Comparison of ENCODE assay signal across 20 cellular contexts in genomic region chr15:88981244-88982215, GRCh38.
DNase-seq lines count a peak whose midpoint lies in the region; ATAC-seq and TF ChIP-seq lines count a peak whose summit lies in the region.
"Had no signal": no experiment of that assay in that cellular context is flagged by ENCODE, and none has a peak within 500 bp of the region (broad histone marks: within the 10 kb centered on the region; RNA-seq: fewer than 3 reads in every experiment).

No MANE protein-coding gene starts in this region.

- H3K9me3 ChIP-seq in PC-3 (ENCODE audit: low read length), result no peaks in the 10 kb centered on the region
- peaks cover 6% of the 10 kb centered on the region for H3K9me3 ChIP-seq in endodermal cell (ENCODE audit: control insufficient read depth, low read length)
- no peaks in the 10 kb centered on the region for H3K9me3 ChIP-seq in trophoblast cell (ENCODE audit: insufficient read depth, low read depth, low read length)

- peaks cover 10% of the 10 kb centered on the region for H3K79me1 ChIP-seq in trophoblast cell (ENCODE audit: low read length)

- H2BK12ac ChIP-seq in trophoblast cell (ENCODE audit: low read length), result peak overlapping the region; percentile 77

- H2BK120ac ChIP-seq in trophoblast cell (ENCODE audit: insufficient read depth, low read length, poor library complexity), result peak overlapping the region; percentile 86

- 91 to 93% methylated on average over 7 to 15 of the region's 15 CpGs for WGBS in endodermal cell (ENCODE audit: insufficient coverage in 1 of 2, insufficient read length in 1 of 2), 2 experiments
- WGBS in trophoblast cell (ENCODE audit: extremely low coverage, insufficient coverage, insufficient read length), result no CpG with 5 or more reads among the region's 15 CpGs

- no peak overlapping the region for H4K12ac ChIP-seq in trophoblast cell (ENCODE audit: low read depth, low read length)

- H3K4me2 ChIP-seq in PC-3 (ENCODE audit: low read length) (peak overlapping the region; percentile 82), trophoblast cell (ENCODE audit: low read length) (no peak overlapping the region)
- H3K4me2 ChIP-seq: KMS-11 had no signal

- peaks cover 6% of the 10 kb centered on the region for H3K9me3 Mint-ChIP-seq in endodermal cell
- H3K9me3 Mint-ChIP-seq: activated naive CD4-positive, alpha-beta T cell treated with anti-CD3 and anti-CD28 coated beads, Interleukin-2, amount 10 ng/mL, durations not matched to agents 7 days and 5 days; brain had no signal

- H3K4me1 ChIP-seq in PC-3 (ENCODE audit: insufficient read depth, low read length) (peaks cover 23% of the 10 kb centered on the region), endodermal cell (ENCODE audit: control insufficient read depth, insufficient read depth, low read length) (peaks cover 19% of the 10 kb centered on the region), trophoblast cell (ENCODE audit: control insufficient read depth in 1 of 2, insufficient read depth in 2 of 2, low read length in 2 of 2) (peaks cover 11 to 12% of the 10 kb centered on the region in 2 experiments), foreskin keratinocyte (no peaks in the 10 kb centered on the region)

- peak overlapping the region; percentile 50 for H3K9ac ChIP-seq in PC-3 (ENCODE audit: low read length)
- H3K9ac ChIP-seq in endodermal cell (ENCODE audit: extremely low read depth, low read length, poor library complexity, severe bottlenecking), result no peak overlapping the region
- H3K9ac ChIP-seq in trophoblast cell (ENCODE audit: low read length), result no peak overlapping the region
- H3K9ac ChIP-seq: KMS-11 had no signal

- H3K27ac Mint-ChIP-seq in endodermal cell, result peak overlapping the region; percentile 81
- H3K27ac Mint-ChIP-seq: activated naive CD4-positive, alpha-beta T cell treated with anti-CD3 and anti-CD28 coated beads, Interleukin-2, amount 10 ng/mL, durations not matched to agents 7 days and 5 days; brain had no signal

- H3K27ac ChIP-seq in PC-3 (ENCODE audit: low read length), result peak overlapping the region; percentile 85
- H3K27ac ChIP-seq in endodermal cell (ENCODE audit: low read depth, low read length), result no peak overlapping the region
- peak overlapping the region; percentile 39 for H3K27ac ChIP-seq in trophoblast cell (ENCODE audit: low read depth, low read length)
- no peak overlapping the region for H3K27ac ChIP-seq in foreskin keratinocyte
- H3K27ac ChIP-seq: epithelial cell of prostate, KMS-11 had no signal

- no peak overlapping the region for H4K91ac ChIP-seq in trophoblast cell (ENCODE audit: low read depth, low read length)

- H2AFZ ChIP-seq in PC-3 (ENCODE audit: low read length), result no peak overlapping the region
- H2AFZ ChIP-seq in trophoblast cell (ENCODE audit: insufficient read depth, low read length, poor library complexity), result no peak overlapping the region

- CTCF ChIA-PET in PC-3 (lab: Charles Lee), result no interaction called here

- peak; percentile 43 for DNase-seq in DMS114 treated with DMSO at 0.1 percent for 48 hours (lab: John Stamatoyannopoulos, UW; ENCODE audit: unreplicated experiment)
- peak; percentile 90 for DNase-seq in PC-3
- no peak for DNase-seq in endodermal cell
- peak in 1 of 2 donors; percentile 43 for DNase-seq in trophoblast cell
- no peak for DNase-seq in foreskin keratinocyte
- no peak for DNase-seq in activated gamma-delta T cell (lab: John Stamatoyannopoulos, UW)
- DNase-seq: activated CD4-positive, alpha-beta T cell treated with anti-CD3 and anti-CD28 coated beads, Interleukin-2, amount 50 U/mL, for 4 hours; activated naive CD4-positive, alpha-beta T cell treated with anti-CD3 and anti-CD28 coated beads, Interleukin-2, amount 10 ng/mL, durations not matched to agents 7 days and 5 days; activated T-cell treated with anti-CD3 and anti-CD28 coated beads for 4 hours; C1 segment of cervical spinal cord; DMS 273 treated with DMSO at 0.1 percent for 48 hours; islet precursor cell; midbrain; NCI-H1092; NCI-H524 treated with DMSO at 0.1 percent for 48 hours; stimulated activated CD4-positive, alpha-beta T cell treated with anti-CD3 and anti-CD28 coated beads, Interleukin-4, amount 100 ng/mL, for 1 hour had no signal

- H3K27me3 ChIP-seq in PC-3 (ENCODE audit: low read length) (no peaks in the 10 kb centered on the region), endodermal cell (ENCODE audit: control insufficient read depth, insufficient read depth, low read length, poor library complexity, severe bottlenecking) (no peaks in the 10 kb centered on the region), trophoblast cell (ENCODE audit: insufficient read depth, low read length) (no peaks in the 10 kb centered on the region), foreskin keratinocyte (peaks cover 6% of the 10 kb centered on the region)

- TF ChIP-seq CTCF in PC-3 (conservative IDR thresholded peaks at IDR 0.05; ENCODE audit: low read depth, low read length) (no peak), endodermal cell (conservative IDR thresholded peaks at IDR 0.05) (no peak), foreskin keratinocyte (conservative IDR thresholded peaks at IDR 0.05) (no peak)

- peaks cover 44% of the 10 kb centered on the region for H3K4me1 Mint-ChIP-seq in endodermal cell
- H3K4me1 Mint-ChIP-seq: activated naive CD4-positive, alpha-beta T cell treated with anti-CD3 and anti-CD28 coated beads, Interleukin-2, amount 10 ng/mL, durations not matched to agents 7 days and 5 days; brain had no signal

- POLR2A ChIA-PET in PC-3 (lab: Charles Lee; ENCODE audit: unreplicated experiment), result no interaction called here

- no peak overlapping the region for H2AK5ac ChIP-seq in trophoblast cell (ENCODE audit: low read length)

- no peaks in the 10 kb centered on the region for H3F3A ChIP-seq in PC-3 (ENCODE audit: low read length, unreplicated experiment)

- H3K4ac ChIP-seq in trophoblast cell (ENCODE audit: low read depth, low read length), result no peak overlapping the region

- H4K20me1 ChIP-seq in PC-3 (ENCODE audit: low read length), result no peaks in the 10 kb centered on the region

- peak overlapping the region; percentile 69 for H3K14ac ChIP-seq in trophoblast cell (ENCODE audit: low read length)

- no TSS peak for BruUV-seq in PC-3 (replicated peaks; lab: Mats Ljungman, UMichigan)

- peak overlapping the region; percentile 47 for H2BK5ac ChIP-seq in trophoblast cell (ENCODE audit: low read depth, low read length, poor library complexity)

- no peak overlapping the region for H3K23ac ChIP-seq in trophoblast cell (ENCODE audit: low read length)

- ATAC-seq in PC-3 (peak; percentile 87), foreskin keratinocyte (no peak), GM21381 (IDR thresholded peaks at IDR 0.05; ENCODE audit: unreplicated experiment) (no peak)

- H3K27me3 Mint-ChIP-seq in endodermal cell (ENCODE audit: insufficient read depth), result peaks cover 10% of the 10 kb centered on the region

- no peaks in the 10 kb centered on the region for H3K36me3 Mint-ChIP-seq in endodermal cell (ENCODE audit: low read depth)
- H3K36me3 Mint-ChIP-seq: activated naive CD4-positive, alpha-beta T cell treated with anti-CD3 and anti-CD28 coated beads, Interleukin-2, amount 10 ng/mL, durations not matched to agents 7 days and 5 days; brain had no signal

- H3K18ac ChIP-seq in trophoblast cell (ENCODE audit: low read length), result no peak overlapping the region

- intact Hi-C loops in PC-3 (cut with micrococcal nuclease), result loop anchor here (2.0 kb wide), 3 partner anchors 35 to 77 kb away; no protein-coding TSS in a partner anchor

- no peak overlapping the region for H3K4me3 Mint-ChIP-seq in endodermal cell
- H3K4me3 Mint-ChIP-seq: activated naive CD4-positive, alpha-beta T cell treated with anti-CD3 and anti-CD28 coated beads, Interleukin-2, amount 10 ng/mL, durations not matched to agents 7 days and 5 days; brain had no signal

- H3K79me2 ChIP-seq in PC-3 (ENCODE audit: low read length), result no peaks in the 10 kb centered on the region
- no peaks in the 10 kb centered on the region for H3K79me2 ChIP-seq in trophoblast cell (ENCODE audit: control insufficient read depth, insufficient read depth, low read length, poor library complexity)

- H3K36me3 ChIP-seq in PC-3 (ENCODE audit: low read depth, low read length) (no peaks in the 10 kb centered on the region), endodermal cell (ENCODE audit: control insufficient read depth, insufficient read depth, low read length) (no peaks in the 10 kb centered on the region), trophoblast cell (ENCODE audit: control insufficient read depth in 1 of 2, insufficient read depth in 2 of 2, low read length in 2 of 2) (no peaks in the 10 kb centered on the region)

- no peaks in the 10 kb centered on the region for H3K9me2 ChIP-seq in PC-3 (replicated peaks; ENCODE audit: low read length)

- H3K4me3 ChIP-seq in PC-3 (ENCODE audit: low read length) (no peak overlapping the region; the same call in 1 of the 2 replicates), endodermal cell (ENCODE audit: low read length) (no peak overlapping the region), trophoblast cell (ENCODE audit: low read depth, low read length) (no peak overlapping the region)

- no peak overlapping the region for H4K8ac ChIP-seq in trophoblast cell (ENCODE audit: low read depth, low read length)

Comparison
In these comparisons a context has a peak if more than half of its experiments do, and no peak if none do; other contexts are left out.
1. DNase-seq: peak in DMS114 treated with DMSO at 0.1 percent for 48 hours (single experiment) and PC-3 (single experiment); none in endodermal cell (single experiment), foreskin keratinocyte (0 of 2) and activated gamma-delta T cell (single experiment).
2. H3K27ac ChIP-seq: peak in PC-3 (single experiment) and trophoblast cell (single experiment); none in endodermal cell (single experiment) and foreskin keratinocyte (single experiment).